ENCODE assay signal across 14 cellular contexts in genomic region chr3:171491412-171491811, GRCh38. TPM values are rescaled to one million over a fixed set of nuclear protein-coding genes. Genes with fewer than 3 reads are reported as not detected.
DNase-seq lines count a peak whose midpoint lies in the region; ATAC-seq and TF ChIP-seq lines count a peak whose summit lies in the region.
"Had no signal": no experiment of that assay in that cellular context is flagged by ENCODE, and none has a peak within 500 bp of the region (broad histone marks: within the 10 kb centered on the region; RNA-seq: fewer than 3 reads in every experiment).

No MANE protein-coding gene starts in this region.

- peak overlapping the region; percentile 50 for H3K4me3 Mint-ChIP-seq in CD8-positive, alpha-beta T cell
- H3K4me3 Mint-ChIP-seq in IgD-negative memory B cell: peak overlapping the region; percentile 21 to 66 (median 40)
- H3K4me3 Mint-ChIP-seq in activated T-helper 1 cell treated with anti-CD3 and anti-CD28 coated beads, Interleukin-12 subunit alpha, Interleukin-12 subunit beta, Interleukin-2, Interleukin-4 antibody, amounts not matched to agents 30 ng/mL and 10 ng/mL and 1 ng/mL, durations not matched to agents 14 hours and 24 hours and 36 hours: peak overlapping the region; percentile 71

- intact Hi-C loops in CD8-positive, alpha-beta T cell (cut with DNase I, micrococcal nuclease): loop anchor here (1.0 to 10.0 kb wide), 3 partner anchors 31 to 543 kb away; partner anchors contain the start of genes TNIK (in 2 of the 2) and FNDC3B (in 1 of the 2)
- intact Hi-C loops in activated T-helper 1 cell treated with anti-CD3 and anti-CD28 coated beads, Interleukin-12 subunit alpha, Interleukin-12 subunit beta, Interleukin-2, Interleukin-4 antibody, amounts not matched to agents 30 ng/mL and 10 ng/mL and 1 ng/mL, durations not matched to agents 14 hours and 24 hours and 36 hours (cut with micrococcal nuclease): loop anchor here (1.0 to 10.0 kb wide), 3 partner anchors 11 to 1263 kb away; partner anchors contain the start of gene ECT2
- intact Hi-C loops in lower lobe of right lung (cut with DNase I): no loop called here

- ATAC-seq in CD8-positive, alpha-beta T cell: peak; percentile 40
- ATAC-seq in lower lobe of right lung: no peak
- ATAC-seq in GM19397 (IDR thresholded peaks at IDR 0.05; ENCODE audit: unreplicated experiment): no peak
- ATAC-seq in GM21528 (IDR thresholded peaks at IDR 0.05; ENCODE audit: low FRiP score, unreplicated experiment): no peak

- H3K27me3 Mint-ChIP-seq in CD8-positive, alpha-beta T cell (ENCODE audit: low read depth): no peaks in the 10 kb centered on the region
- H3K27me3 Mint-ChIP-seq in IgD-negative memory B cell: no peaks in the 10 kb centered on the region
- no peaks in the 10 kb centered on the region for H3K27me3 Mint-ChIP-seq in activated T-helper 1 cell treated with anti-CD3 and anti-CD28 coated beads, Interleukin-12 subunit alpha, Interleukin-12 subunit beta, Interleukin-2, Interleukin-4 antibody, amounts not matched to agents 30 ng/mL and 10 ng/mL and 1 ng/mL, durations not matched to agents 14 hours and 24 hours and 36 hours (ENCODE audit: insufficient read depth)

- TF ChIP-seq CTCF in CD8-positive, alpha-beta T cell (IDR thresholded peaks at IDR 0.05): no peak
- no peak for TF ChIP-seq CTCF in lower lobe of right lung (IDR thresholded peaks at IDR 0.05)

- H3K36me3 ChIP-seq in CD8-positive, alpha-beta T cell (ENCODE audit: insufficient read depth, low read length): no peaks in the 10 kb centered on the region
- H3K36me3 ChIP-seq in lower lobe of right lung: no peaks in the 10 kb centered on the region
- H3K36me3 ChIP-seq: adrenal gland, thoracic aorta had no signal

- H3K4me1 ChIP-seq in CD8-positive, alpha-beta T cell (ENCODE audit: insufficient read depth, low read length): peaks cover 39% of the 10 kb centered on the region
- no peaks in the 10 kb centered on the region for H3K4me1 ChIP-seq in lower lobe of right lung
- H3K4me1 ChIP-seq: adrenal gland had no signal

- H3K9me3 Mint-ChIP-seq in CD8-positive, alpha-beta T cell: no peaks in the 10 kb centered on the region
- H3K9me3 Mint-ChIP-seq in IgD-negative memory B cell: no peaks in the 10 kb centered on the region
- H3K9me3 Mint-ChIP-seq in activated T-helper 1 cell treated with anti-CD3 and anti-CD28 coated beads, Interleukin-12 subunit alpha, Interleukin-12 subunit beta, Interleukin-2, Interleukin-4 antibody, amounts not matched to agents 30 ng/mL and 10 ng/mL and 1 ng/mL, durations not matched to agents 14 hours and 24 hours and 36 hours: peaks cover 3% of the 10 kb centered on the region

- POLR2A ChIA-PET in CD8-positive, alpha-beta T cell (lab: Charles Lee): interaction anchor here (1.3 to 1.8 kb wide), 4 partner anchors 10 to 31 kb away, joined by 4 to 9 read pairs (median 6); partner anchors contain the start of gene TNIK

- no peak overlapping the region for H3K27ac ChIP-seq in CD8-positive, alpha-beta T cell (ENCODE audit: low read depth, low read length)
- no peak overlapping the region for H3K27ac ChIP-seq in lower lobe of right lung
- H3K27ac ChIP-seq: adrenal gland, thoracic aorta had no signal

- no peaks in the 10 kb centered on the region for H3K36me3 Mint-ChIP-seq in CD8-positive, alpha-beta T cell
- no peaks in the 10 kb centered on the region for H3K36me3 Mint-ChIP-seq in IgD-negative memory B cell
- H3K36me3 Mint-ChIP-seq in activated T-helper 1 cell treated with anti-CD3 and anti-CD28 coated beads, Interleukin-12 subunit alpha, Interleukin-12 subunit beta, Interleukin-2, Interleukin-4 antibody, amounts not matched to agents 30 ng/mL and 10 ng/mL and 1 ng/mL, durations not matched to agents 14 hours and 24 hours and 36 hours (ENCODE audit: low read depth): peaks cover 2% of the 10 kb centered on the region

- DNase-seq in CD8-positive, alpha-beta T cell: no peak
- DNase-seq in activated T-helper 1 cell treated with anti-CD3 and anti-CD28 coated beads, Interleukin-12 subunit alpha, Interleukin-12 subunit beta, Interleukin-2, Interleukin-4 antibody, amounts not matched to agents 30 ng/mL and 10 ng/mL and 1 ng/mL, durations not matched to agents 14 hours and 24 hours and 36 hours (ENCODE audit: low spot score): no peak
- DNase-seq in lower lobe of right lung (no peak), NCI-H1092 (lab: John Stamatoyannopoulos, UW) (no peak), DMS53 (lab: John Stamatoyannopoulos, UW) (no peak)
- DNase-seq: activated CD4-positive, alpha-beta T cell treated with anti-CD3 and anti-CD28 coated beads, Interleukin-2, amount 50 U/mL, for 1 hour; adrenal gland; Caco-2; KG1 had no signal

- H3K4me1 Mint-ChIP-seq in CD8-positive, alpha-beta T cell (ENCODE audit: low read depth): peaks cover 47% of the 10 kb centered on the region
- H3K4me1 Mint-ChIP-seq in IgD-negative memory B cell: peaks cover 5 to 9% (median 6%) of the 10 kb centered on the region in 3 donors
- H3K4me1 Mint-ChIP-seq in activated T-helper 1 cell treated with anti-CD3 and anti-CD28 coated beads, Interleukin-12 subunit alpha, Interleukin-12 subunit beta, Interleukin-2, Interleukin-4 antibody, amounts not matched to agents 30 ng/mL and 10 ng/mL and 1 ng/mL, durations not matched to agents 14 hours and 24 hours and 36 hours (ENCODE audit: low read depth): peaks cover 55% of the 10 kb centered on the region

- H3K27ac Mint-ChIP-seq in CD8-positive, alpha-beta T cell: peak overlapping the region; percentile 66
- no peak overlapping the region for H3K27ac Mint-ChIP-seq in IgD-negative memory B cell
- H3K27ac Mint-ChIP-seq in activated T-helper 1 cell treated with anti-CD3 and anti-CD28 coated beads, Interleukin-12 subunit alpha, Interleukin-12 subunit beta, Interleukin-2, Interleukin-4 antibody, amounts not matched to agents 30 ng/mL and 10 ng/mL and 1 ng/mL, durations not matched to agents 14 hours and 24 hours and 36 hours: peak overlapping the region; percentile 67

- no peaks in the 10 kb centered on the region for H3K9me3 ChIP-seq in CD8-positive, alpha-beta T cell (ENCODE audit: low read length)
- H3K9me3 ChIP-seq in lower lobe of right lung: no peaks in the 10 kb centered on the region
- H3K9me3 ChIP-seq: adrenal gland, Caco-2, thoracic aorta had no signal

- peak overlapping the region; percentile 25 for H3K4me3 ChIP-seq in CD8-positive, alpha-beta T cell (ENCODE audit: low read depth, low read length)
- peak overlapping the region; percentile 12 for H3K4me3 ChIP-seq in lower lobe of right lung
- H3K4me3 ChIP-seq: adrenal gland, smooth muscle cell, thoracic aorta had no signal

- no peaks in the 10 kb centered on the region for H3K27me3 ChIP-seq in CD8-positive, alpha-beta T cell (ENCODE audit: insufficient read depth, low read length)
- H3K27me3 ChIP-seq in lower lobe of right lung (ENCODE audit: low read depth): no peaks in the 10 kb centered on the region
- H3K27me3 ChIP-seq: adrenal gland had no signal

- CTCF ChIA-PET in CD8-positive, alpha-beta T cell (lab: Charles Lee): interaction anchor here (0.8 kb wide), 1 partner anchor 10 kb away, joined by 3 read pairs; no protein-coding TSS in a partner anchor

RNA-seq across cellular contexts. Expression of gene TNIK, which starts 31.2 kb away (rescaled TPM):
- total RNA-seq in CD8-positive, alpha-beta T cell: 10 to 100 TPM; 60.8 to 65.1 TPM
- 3.0 TPM for polyA plus RNA-seq in IgD-negative memory B cell
- total RNA-seq in activated T-helper 1 cell treated with anti-CD3 and anti-CD28 coated beads, Interleukin-12 subunit alpha, Interleukin-12 subunit beta, Interleukin-2, Interleukin-4 antibody, amounts not matched to agents 30 ng/mL and 10 ng/mL and 1 ng/mL, durations not matched to agents 14 hours and 24 hours and 36 hours: 21.0 and 21.5 TPM in 2 replicates
- 29.3 TPM for total RNA-seq in lower lobe of right lung

Comparison
In these comparisons a context has a peak if more than half of its experiments do, and no peak if none do; other contexts are left out.
1. H3K27ac Mint-ChIP-seq: peak in CD8-positive, alpha-beta T cell (single experiment) and activated T-helper 1 cell treated with anti-CD3 and anti-CD28 coated beads, Interleukin-12 subunit alpha, Interleukin-12 subunit beta, Interleukin-2, Interleukin-4 antibody, amounts not matched to agents 30 ng/mL and 10 ng/mL and 1 ng/mL, durations not matched to agents 14 hours and 24 hours and 36 hours (single experiment); none in IgD-negative memory B cell (0 of 3).
2. Peak in every context shown above with its lines, with median percentiles within 50 percentile points of each other: H3K4me3 Mint-ChIP-seq.